In genomic region chr1:151131832-151132675, GRCh38 we compare ENCODE assay signal across 1 cellular context.
TF ChIP-seq lines count a peak whose summit lies in the region.

No MANE protein-coding gene starts in this region.

TF ChIP-seq in endothelial cell of umbilical vein, 7 proteins besides CTCF, POLR2A, EP300 and RAD21:
- TF ChIP-seq EZH2 (IDR thresholded peaks at IDR 0.05; ENCODE audit: borderline replicate concordance, low read depth, low read length, severe bottlenecking): no peak
